9 cellular contexts compared by ENCODE assay signal in the genomic region with DNA sequence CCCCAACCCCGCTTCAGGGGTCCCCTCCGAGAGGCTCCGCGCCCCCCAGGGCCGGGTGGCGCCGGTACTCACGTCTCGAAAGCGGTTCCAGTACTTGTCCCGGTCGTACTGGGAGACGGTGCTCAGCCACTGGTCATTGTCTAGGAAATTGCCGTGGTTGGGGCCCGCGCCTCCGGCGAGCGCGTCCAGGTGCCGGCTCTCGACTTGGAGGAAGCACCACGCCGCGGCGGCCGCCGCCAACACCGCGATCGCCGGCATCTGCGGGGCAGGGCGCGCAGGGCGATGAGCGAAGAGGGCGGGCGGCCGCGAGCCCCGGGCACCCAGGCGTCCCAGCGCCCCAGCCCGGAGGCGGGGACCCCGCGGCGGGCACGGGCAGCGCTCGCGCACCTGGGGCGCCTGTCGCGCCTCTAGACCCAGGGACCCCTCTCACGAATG. TPM values are rescaled to one million over a fixed set of nuclear protein-coding genes. Genes with fewer than 3 reads are reported as not detected.
A peak's percentile ranks its signal among the peaks of the same experiment; 100 is the strongest.
DNase-seq lines count a peak whose midpoint lies in the region; ATAC-seq, FAIRE-seq and TF ChIP-seq lines count a peak whose summit lies in the region.
"Had no signal": no experiment of that assay in that cellular context is flagged by ENCODE, and none has a peak within 500 bp of the region (broad histone marks: within the 10 kb centered on the region; RNA-seq: fewer than 3 reads in every experiment).

No MANE protein-coding gene starts in this region.

- H3K36me3 ChIP-seq in HEK293 (ENCODE audit: control insufficient read depth in 2 of 2, insufficient read depth in 1 of 2, low read length in 2 of 2) (no peaks in the 10 kb centered on the region), astrocyte (ENCODE audit: insufficient read depth, low read length) (no peaks in the 10 kb centered on the region), iPS-15b (ENCODE audit: control insufficient read depth, insufficient read depth, low read length) (no peaks in the 10 kb centered on the region), spleen (no peaks in the 10 kb centered on the region)

- CTCF ChIA-PET in HEK293 (lab: Yijun Ruan, JAX), result interaction anchor here (0.7 to 4.6 kb wide), 15 partner anchors 10 to 695 kb away, joined by 3 to 55 read pairs (median 3); no protein-coding TSS in a partner anchor

- H3K9me3 Mint-ChIP-seq in astrocyte (ENCODE audit: unreplicated experiment), result no peaks in the 10 kb centered on the region

- no peaks in the 10 kb centered on the region for H3K27me3 ChIP-seq in astrocyte (ENCODE audit: insufficient read depth, low read length)
- H3K27me3 ChIP-seq in iPS-15b (ENCODE audit: control insufficient read depth, insufficient read depth, low read length), result peaks cover 20% of the 10 kb centered on the region
- H3K27me3 ChIP-seq in spleen (replicated peaks in 1 of 7), result peaks cover 0 to 52% (median 25%) of the 10 kb centered on the region in 7 donors

- no peak for TF ChIP-seq POLR2A in spleen (IDR thresholded peaks at IDR 0.05)

- DNase-seq in astrocyte (ENCODE audit: low read depth) (no peak), spleen (peak; percentile 72), NAMALWA (ENCODE audit: low spot score) (no peak)
- DNase-seq in stimulated activated naive CD4-positive, alpha-beta T cell (lab: John Stamatoyannopoulos, UW), result no peak
- no peak for DNase-seq in activated CD4-positive, alpha-beta T cell treated with anti-CD3 and anti-CD28 coated beads for 4 hours
- DNase-seq: T-helper 1 cell had no signal

- peaks cover 1% of the 10 kb centered on the region for H3K4me1 Mint-ChIP-seq in astrocyte (ENCODE audit: low read depth, unreplicated experiment)

- H3K4me2 ChIP-seq in astrocyte (ENCODE audit: low read length), result peak overlapping the region; percentile 94

- ATAC-seq in GM18907 (IDR thresholded peaks at IDR 0.05; ENCODE audit: unreplicated experiment), result no peak

- no peak overlapping the region for H3K27ac Mint-ChIP-seq in astrocyte (ENCODE audit: unreplicated experiment)

- H3K9me3 ChIP-seq in HEK293 (ENCODE audit: control insufficient read depth, insufficient read depth, low read depth, low read length) (no peaks in the 10 kb centered on the region), astrocyte (ENCODE audit: insufficient read depth, low read depth, low read length) (no peaks in the 10 kb centered on the region), iPS-15b (ENCODE audit: control insufficient read depth, insufficient read depth, low read length) (no peaks in the 10 kb centered on the region), spleen (no peaks in the 10 kb centered on the region)

- peak overlapping the region; percentile 88 for H3K9ac ChIP-seq in astrocyte (ENCODE audit: low read length)
- H3K9ac ChIP-seq in iPS-15b (ENCODE audit: low read depth, low read length), result no peak overlapping the region

- no peaks in the 10 kb centered on the region for H3K36me3 Mint-ChIP-seq in astrocyte (ENCODE audit: low read depth, unreplicated experiment)

- H3K79me2 ChIP-seq in astrocyte (ENCODE audit: insufficient read depth, low read length), result peaks cover 58% of the 10 kb centered on the region

- intact Hi-C loops in spleen (cut with DNase I; ENCODE audit: low total_unique reads), result loop anchor here (5.0 kb wide), 1 partner anchor 176 kb away; no protein-coding TSS in a partner anchor

- H3K4me3 Mint-ChIP-seq in astrocyte (ENCODE audit: unreplicated experiment), result peak overlapping the region; percentile 78

- peaks cover 9% of the 10 kb centered on the region for H4K20me1 ChIP-seq in astrocyte (ENCODE audit: insufficient read depth, low read length)

- H2AFZ ChIP-seq in astrocyte (ENCODE audit: low read depth, low read length), result peak overlapping the region; percentile 54

- peaks cover 21% of the 10 kb centered on the region for H3K27me3 Mint-ChIP-seq in astrocyte (ENCODE audit: low read depth, unreplicated experiment)

- H3K4me3 ChIP-seq in HEK293 (ENCODE audit: low read depth, low read length), result peak overlapping the region; percentile 41
- H3K4me3 ChIP-seq in astrocyte (ENCODE audit: insufficient read depth, low read depth, low read length), result peak overlapping the region; percentile 75
- peak overlapping the region; percentile 78 for H3K4me3 ChIP-seq in iPS-15b (ENCODE audit: low read depth, low read length)
- H3K4me3 ChIP-seq in spleen, result peak overlapping the region in 5 of 8 donors; percentile 1 to 63 (median 30)

- H3K27ac ChIP-seq in HEK293 (ENCODE audit: extremely low read depth, low read depth, low read length) (no peak overlapping the region), astrocyte (ENCODE audit: low read depth, low read length) (peak overlapping the region; percentile 59), spleen (no peak overlapping the region)

- 4 to 19% (median 6%) methylated on average over 10 to 57 of the region's 57 CpGs for WGBS in spleen, 5 donors

- POLR2A ChIA-PET in HEK293 (lab: Yijun Ruan, JAX), result no interaction called here

- FAIRE-seq in astrocyte (lab: Jason Lieb, UNC), result no peak

- H3K4me1 ChIP-seq in HEK293 (ENCODE audit: control insufficient read depth, insufficient read depth, low read length), result no peaks in the 10 kb centered on the region
- H3K4me1 ChIP-seq in astrocyte (ENCODE audit: insufficient read depth, low read length), result peaks cover 8% of the 10 kb centered on the region
- H3K4me1 ChIP-seq in iPS-15b (ENCODE audit: control insufficient read depth, insufficient read depth, low read length), result no peaks in the 10 kb centered on the region
- H3K4me1 ChIP-seq in spleen, result peaks cover 0 to 11% (median 7%) of the 10 kb centered on the region in 6 donors

- TF ChIP-seq CTCF in HEK293 (tag by site-specific recombination; IDR thresholded peaks at IDR 0.05) (no peak), astrocyte (IDR thresholded peaks at IDR 0.05; ENCODE audit: insufficient read depth, low read depth, low read length) (no peak), spleen (IDR thresholded peaks at IDR 0.05 in 8 of 11, conservative IDR thresholded peaks at IDR 0.05 in 3 of 11) (no peak)

TF ChIP-seq in HEK293, 187 proteins besides CTCF, POLR2A, EP300 and RAD21:
- no peak for TF ChIP-seq ZNF530 (tag by site-specific recombination; IDR thresholded peaks at IDR 0.05; ENCODE audit: low read depth)
- TF ChIP-seq ZNF701 (tag by site-specific recombination; IDR thresholded peaks at IDR 0.05), result no peak
- no peak for TF ChIP-seq ZBTB1 (tag by site-specific recombination; IDR thresholded peaks at IDR 0.05)

RNA-seq across cellular contexts. Expression of gene SPOCK1, which starts 0.8 kb away (rescaled TPM):
- total RNA-seq in astrocyte (53.5 and 71.0 TPM in 2 replicates), spleen (10 to 100 TPM in 2 of 7 donors, 1 to 10 TPM in 5; 3.7 to 17.0 (median 7.3) TPM)
- polyA plus RNA-seq in spleen, result 1 to 10 TPM in 2 of 3 donors, under 1 TPM in 1; 0.50 to 2.1 (median 1.2) TPM
